1 cellular context compared by ENCODE assay signal in genomic region chr1:13224480-13225060, GRCh38.
TF ChIP-seq lines count a peak whose summit lies in the region.

No MANE protein-coding gene starts in this region.

TF ChIP-seq in WTC11, 78 proteins besides CTCF, POLR2A, EP300 and RAD21 (continued from another document):
- TF ChIP-seq SMAD4 (CRISPR knock-in tag; IDR thresholded peaks at IDR 0.05) (no peak), ATF1 (CRISPR knock-in tag; IDR thresholded peaks at IDR 0.05) (no peak), NR2C2 (CRISPR knock-in tag; IDR thresholded peaks at IDR 0.05) (no peak), GRHL2 (CRISPR knock-in tag; IDR thresholded peaks at IDR 0.05; ENCODE audit: insufficient replicate concordance, severe bottlenecking) (no peak), EMX1 (CRISPR knock-in tag; IDR thresholded peaks at IDR 0.05) (no peak), ZBTB21 (CRISPR knock-in tag; IDR thresholded peaks at IDR 0.05; ENCODE audit: borderline replicate concordance) (no peak)
- TF ChIP-seq, protein P1, sequence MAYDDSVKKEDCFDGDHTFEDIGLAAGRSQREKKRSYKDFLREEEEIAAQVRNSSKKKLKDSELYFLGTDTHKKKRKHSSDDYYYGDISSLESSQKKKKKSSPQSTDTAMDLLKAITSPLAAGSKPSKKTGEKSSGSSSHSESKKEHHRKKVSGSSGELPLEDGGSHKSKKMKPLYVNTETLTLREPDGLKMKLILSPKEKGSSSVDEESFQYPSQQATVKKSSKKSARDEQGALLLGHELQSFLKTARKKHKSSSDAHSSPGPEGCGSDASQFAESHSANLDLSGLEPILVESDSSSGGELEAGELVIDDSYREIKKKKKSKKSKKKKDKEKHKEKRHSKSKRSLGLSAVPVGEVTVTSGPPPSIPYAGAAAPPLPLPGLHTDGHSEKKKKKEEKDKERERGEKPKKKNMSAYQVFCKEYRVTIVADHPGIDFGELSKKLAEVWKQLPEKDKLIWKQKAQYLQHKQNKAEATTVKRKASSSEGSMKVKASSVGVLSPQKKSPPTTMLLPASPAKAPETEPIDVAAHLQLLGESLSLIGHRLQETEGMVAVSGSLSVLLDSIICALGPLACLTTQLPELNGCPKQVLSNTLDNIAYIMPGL (CRISPR knock-in tag; IDR thresholded peaks at IDR 0.05) = no peak
